Comparison of ENCODE assay signal across 2 cellular contexts in the genomic region with DNA sequence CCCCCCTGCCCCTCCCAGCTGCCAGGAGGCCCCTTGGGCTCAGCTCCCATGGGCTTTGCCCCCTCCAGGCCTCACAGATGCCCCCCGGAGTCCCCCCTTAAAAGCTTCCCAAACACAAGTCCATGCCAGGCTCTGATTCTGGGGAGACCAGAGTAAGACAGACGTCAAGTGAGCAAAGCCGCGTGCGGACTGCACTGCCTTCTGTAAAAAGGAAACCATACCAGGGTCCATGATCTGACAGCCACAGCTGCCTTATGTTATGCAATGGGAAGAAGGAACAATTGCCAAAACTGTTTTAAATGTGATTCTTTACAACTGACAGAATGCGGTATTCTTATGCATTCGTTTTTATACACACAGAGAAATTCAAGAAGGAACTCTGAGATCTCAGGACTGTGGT.
TF ChIP-seq lines count a peak whose summit lies in the region.

No MANE protein-coding gene starts in this region.

TF ChIP-seq in HepG2, 621 proteins besides CTCF, POLR2A, EP300 and RAD21:
- no peak for TF ChIP-seq RARG (CRISPR knock-in tag; IDR thresholded peaks at IDR 0.05; ENCODE audit: low read depth)
- no peak for TF ChIP-seq EED (CRISPR knock-in tag; IDR thresholded peaks at IDR 0.05)
- TF ChIP-seq ZNF263 (CRISPR knock-in tag; IDR thresholded peaks at IDR 0.05) = no peak
- TF ChIP-seq, protein P1, sequence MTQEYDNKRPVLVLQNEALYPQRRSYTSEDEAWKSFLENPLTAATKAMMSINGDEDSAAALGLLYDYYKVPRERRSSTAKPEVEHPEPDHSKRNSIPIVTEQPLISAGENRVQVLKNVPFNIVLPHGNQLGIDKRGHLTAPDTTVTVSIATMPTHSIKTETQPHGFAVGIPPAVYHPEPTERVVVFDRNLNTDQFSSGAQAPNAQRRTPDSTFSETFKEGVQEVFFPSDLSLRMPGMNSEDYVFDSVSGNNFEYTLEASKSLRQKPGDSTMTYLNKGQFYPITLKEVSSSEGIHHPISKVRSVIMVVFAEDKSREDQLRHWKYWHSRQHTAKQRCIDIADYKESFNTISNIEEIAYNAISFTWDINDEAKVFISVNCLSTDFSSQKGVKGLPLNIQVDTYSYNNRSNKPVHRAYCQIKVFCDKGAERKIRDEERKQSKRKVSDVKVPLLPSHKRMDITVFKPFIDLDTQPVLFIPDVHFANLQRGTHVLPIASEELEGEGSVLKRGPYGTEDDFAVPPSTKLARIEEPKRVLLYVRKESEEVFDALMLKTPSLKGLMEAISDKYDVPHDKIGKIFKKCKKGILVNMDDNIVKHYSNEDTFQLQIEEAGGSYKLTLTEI (CRISPR knock-in tag; conservative IDR thresholded peaks at IDR 0.05) = no peak
- TF ChIP-seq ZNF780A (CRISPR knock-in tag; IDR thresholded peaks at IDR 0.05) = no peak

TF ChIP-seq in WTC11, 78 proteins besides CTCF, POLR2A, EP300 and RAD21:
- TF ChIP-seq, protein P2, sequence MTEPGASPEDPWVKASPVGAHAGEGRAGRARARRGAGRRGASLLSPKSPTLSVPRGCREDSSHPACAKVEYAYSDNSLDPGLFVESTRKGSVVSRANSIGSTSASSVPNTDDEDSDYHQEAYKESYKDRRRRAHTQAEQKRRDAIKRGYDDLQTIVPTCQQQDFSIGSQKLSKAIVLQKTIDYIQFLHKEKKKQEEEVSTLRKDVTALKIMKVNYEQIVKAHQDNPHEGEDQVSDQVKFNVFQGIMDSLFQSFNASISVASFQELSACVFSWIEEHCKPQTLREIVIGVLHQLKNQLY (CRISPR knock-in tag; IDR thresholded peaks at IDR 0.05) = no peak
- TF ChIP-seq, protein P3, sequence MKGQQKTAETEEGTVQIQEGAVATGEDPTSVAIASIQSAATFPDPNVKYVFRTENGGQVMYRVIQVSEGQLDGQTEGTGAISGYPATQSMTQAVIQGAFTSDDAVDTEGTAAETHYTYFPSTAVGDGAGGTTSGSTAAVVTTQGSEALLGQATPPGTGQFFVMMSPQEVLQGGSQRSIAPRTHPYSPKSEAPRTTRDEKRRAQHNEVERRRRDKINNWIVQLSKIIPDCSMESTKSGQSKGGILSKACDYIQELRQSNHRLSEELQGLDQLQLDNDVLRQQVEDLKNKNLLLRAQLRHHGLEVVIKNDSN (CRISPR knock-in tag; IDR thresholded peaks at IDR 0.05) = no peak
- TF ChIP-seq ZNF423 (CRISPR knock-in tag; IDR thresholded peaks at IDR 0.05) (no peak), ZNF396 (CRISPR knock-in tag; IDR thresholded peaks at IDR 0.05; ENCODE audit: borderline replicate concordance) (no peak), TEAD4 (CRISPR knock-in tag; IDR thresholded peaks at IDR 0.05) (no peak), ETV6 (CRISPR knock-in tag; IDR thresholded peaks at IDR 0.05) (no peak), CREM (CRISPR knock-in tag; IDR thresholded peaks at IDR 0.05) (no peak), NR3C1 (CRISPR knock-in tag; conservative IDR thresholded peaks at IDR 0.05; ENCODE audit: low read depth) (no peak), FOXP1 (CRISPR knock-in tag; IDR thresholded peaks at IDR 0.05; ENCODE audit: borderline replicate concordance) (no peak), GTF2I (CRISPR knock-in tag; conservative IDR thresholded peaks at IDR 0.05) (no peak), HMGA2 (CRISPR knock-in tag; IDR thresholded peaks at IDR 0.05) (no peak), RORB (CRISPR knock-in tag; IDR thresholded peaks at IDR 0.05) (no peak), ESRRA (CRISPR knock-in tag; IDR thresholded peaks at IDR 0.05; ENCODE audit: borderline replicate concordance) (no peak)
- TF ChIP-seq, protein P4, sequence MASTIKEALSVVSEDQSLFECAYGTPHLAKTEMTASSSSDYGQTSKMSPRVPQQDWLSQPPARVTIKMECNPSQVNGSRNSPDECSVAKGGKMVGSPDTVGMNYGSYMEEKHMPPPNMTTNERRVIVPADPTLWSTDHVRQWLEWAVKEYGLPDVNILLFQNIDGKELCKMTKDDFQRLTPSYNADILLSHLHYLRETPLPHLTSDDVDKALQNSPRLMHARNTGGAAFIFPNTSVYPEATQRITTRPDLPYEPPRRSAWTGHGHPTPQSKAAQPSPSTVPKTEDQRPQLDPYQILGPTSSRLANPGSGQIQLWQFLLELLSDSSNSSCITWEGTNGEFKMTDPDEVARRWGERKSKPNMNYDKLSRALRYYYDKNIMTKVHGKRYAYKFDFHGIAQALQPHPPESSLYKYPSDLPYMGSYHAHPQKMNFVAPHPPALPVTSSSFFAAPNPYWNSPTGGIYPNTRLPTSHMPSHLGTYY (CRISPR knock-in tag; IDR thresholded peaks at IDR 0.05) = no peak
- TF ChIP-seq, protein P5, sequence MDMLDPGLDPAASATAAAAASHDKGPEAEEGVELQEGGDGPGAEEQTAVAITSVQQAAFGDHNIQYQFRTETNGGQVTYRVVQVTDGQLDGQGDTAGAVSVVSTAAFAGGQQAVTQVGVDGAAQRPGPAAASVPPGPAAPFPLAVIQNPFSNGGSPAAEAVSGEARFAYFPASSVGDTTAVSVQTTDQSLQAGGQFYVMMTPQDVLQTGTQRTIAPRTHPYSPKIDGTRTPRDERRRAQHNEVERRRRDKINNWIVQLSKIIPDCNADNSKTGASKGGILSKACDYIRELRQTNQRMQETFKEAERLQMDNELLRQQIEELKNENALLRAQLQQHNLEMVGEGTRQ (CRISPR knock-in tag; IDR thresholded peaks at IDR 0.05) = no peak
- TF ChIP-seq, protein P6, sequence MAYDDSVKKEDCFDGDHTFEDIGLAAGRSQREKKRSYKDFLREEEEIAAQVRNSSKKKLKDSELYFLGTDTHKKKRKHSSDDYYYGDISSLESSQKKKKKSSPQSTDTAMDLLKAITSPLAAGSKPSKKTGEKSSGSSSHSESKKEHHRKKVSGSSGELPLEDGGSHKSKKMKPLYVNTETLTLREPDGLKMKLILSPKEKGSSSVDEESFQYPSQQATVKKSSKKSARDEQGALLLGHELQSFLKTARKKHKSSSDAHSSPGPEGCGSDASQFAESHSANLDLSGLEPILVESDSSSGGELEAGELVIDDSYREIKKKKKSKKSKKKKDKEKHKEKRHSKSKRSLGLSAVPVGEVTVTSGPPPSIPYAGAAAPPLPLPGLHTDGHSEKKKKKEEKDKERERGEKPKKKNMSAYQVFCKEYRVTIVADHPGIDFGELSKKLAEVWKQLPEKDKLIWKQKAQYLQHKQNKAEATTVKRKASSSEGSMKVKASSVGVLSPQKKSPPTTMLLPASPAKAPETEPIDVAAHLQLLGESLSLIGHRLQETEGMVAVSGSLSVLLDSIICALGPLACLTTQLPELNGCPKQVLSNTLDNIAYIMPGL (CRISPR knock-in tag; IDR thresholded peaks at IDR 0.05) = no peak
- TF ChIP-seq, protein P7, sequence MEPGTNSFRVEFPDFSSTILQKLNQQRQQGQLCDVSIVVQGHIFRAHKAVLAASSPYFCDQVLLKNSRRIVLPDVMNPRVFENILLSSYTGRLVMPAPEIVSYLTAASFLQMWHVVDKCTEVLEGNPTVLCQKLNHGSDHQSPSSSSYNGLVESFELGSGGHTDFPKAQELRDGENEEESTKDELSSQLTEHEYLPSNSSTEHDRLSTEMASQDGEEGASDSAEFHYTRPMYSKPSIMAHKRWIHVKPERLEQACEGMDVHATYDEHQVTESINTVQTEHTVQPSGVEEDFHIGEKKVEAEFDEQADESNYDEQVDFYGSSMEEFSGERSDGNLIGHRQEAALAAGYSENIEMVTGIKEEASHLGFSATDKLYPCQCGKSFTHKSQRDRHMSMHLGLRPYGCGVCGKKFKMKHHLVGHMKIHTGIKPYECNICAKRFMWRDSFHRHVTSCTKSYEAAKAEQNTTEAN (CRISPR knock-in tag; IDR thresholded peaks at IDR 0.05) = no peak
- TF ChIP-seq, protein P8, sequence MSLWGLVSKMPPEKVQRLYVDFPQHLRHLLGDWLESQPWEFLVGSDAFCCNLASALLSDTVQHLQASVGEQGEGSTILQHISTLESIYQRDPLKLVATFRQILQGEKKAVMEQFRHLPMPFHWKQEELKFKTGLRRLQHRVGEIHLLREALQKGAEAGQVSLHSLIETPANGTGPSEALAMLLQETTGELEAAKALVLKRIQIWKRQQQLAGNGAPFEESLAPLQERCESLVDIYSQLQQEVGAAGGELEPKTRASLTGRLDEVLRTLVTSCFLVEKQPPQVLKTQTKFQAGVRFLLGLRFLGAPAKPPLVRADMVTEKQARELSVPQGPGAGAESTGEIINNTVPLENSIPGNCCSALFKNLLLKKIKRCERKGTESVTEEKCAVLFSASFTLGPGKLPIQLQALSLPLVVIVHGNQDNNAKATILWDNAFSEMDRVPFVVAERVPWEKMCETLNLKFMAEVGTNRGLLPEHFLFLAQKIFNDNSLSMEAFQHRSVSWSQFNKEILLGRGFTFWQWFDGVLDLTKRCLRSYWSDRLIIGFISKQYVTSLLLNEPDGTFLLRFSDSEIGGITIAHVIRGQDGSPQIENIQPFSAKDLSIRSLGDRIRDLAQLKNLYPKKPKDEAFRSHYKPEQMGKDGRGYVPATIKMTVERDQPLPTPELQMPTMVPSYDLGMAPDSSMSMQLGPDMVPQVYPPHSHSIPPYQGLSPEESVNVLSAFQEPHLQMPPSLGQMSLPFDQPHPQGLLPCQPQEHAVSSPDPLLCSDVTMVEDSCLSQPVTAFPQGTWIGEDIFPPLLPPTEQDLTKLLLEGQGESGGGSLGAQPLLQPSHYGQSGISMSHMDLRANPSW (CRISPR knock-in tag; conservative IDR thresholded peaks at IDR 0.05; ENCODE audit: low read depth) = no peak
- TF ChIP-seq, protein P9, sequence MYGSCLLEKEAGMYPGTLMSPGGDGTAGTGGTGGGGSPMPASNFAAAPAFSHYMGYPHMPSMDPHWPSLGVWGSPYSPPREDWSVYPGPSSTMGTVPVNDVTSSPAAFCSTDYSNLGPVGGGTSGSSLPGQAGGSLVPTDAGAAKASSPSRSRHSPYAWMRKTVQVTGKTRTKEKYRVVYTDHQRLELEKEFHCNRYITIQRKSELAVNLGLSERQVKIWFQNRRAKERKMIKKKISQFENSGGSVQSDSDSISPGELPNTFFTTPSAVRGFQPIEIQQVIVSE (CRISPR knock-in tag; IDR thresholded peaks at IDR 0.05; ENCODE audit: borderline replicate concordance) = no peak
- TF ChIP-seq, protein P10, sequence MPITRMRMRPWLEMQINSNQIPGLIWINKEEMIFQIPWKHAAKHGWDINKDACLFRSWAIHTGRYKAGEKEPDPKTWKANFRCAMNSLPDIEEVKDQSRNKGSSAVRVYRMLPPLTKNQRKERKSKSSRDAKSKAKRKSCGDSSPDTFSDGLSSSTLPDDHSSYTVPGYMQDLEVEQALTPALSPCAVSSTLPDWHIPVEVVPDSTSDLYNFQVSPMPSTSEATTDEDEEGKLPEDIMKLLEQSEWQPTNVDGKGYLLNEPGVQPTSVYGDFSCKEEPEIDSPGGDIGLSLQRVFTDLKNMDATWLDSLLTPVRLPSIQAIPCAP (CRISPR knock-in tag; IDR thresholded peaks at IDR 0.05) = no peak
